In genomic region chr1:33181038-33181861, GRCh38 we compare ENCODE assay signal across 1 cellular context.
TF ChIP-seq lines count a peak whose summit lies in the region.

No MANE protein-coding gene starts in this region.

TF ChIP-seq in HepG2, 621 proteins besides CTCF, POLR2A, EP300 and RAD21 (continued from another document and continues in another):
- TF ChIP-seq, protein P1, sequence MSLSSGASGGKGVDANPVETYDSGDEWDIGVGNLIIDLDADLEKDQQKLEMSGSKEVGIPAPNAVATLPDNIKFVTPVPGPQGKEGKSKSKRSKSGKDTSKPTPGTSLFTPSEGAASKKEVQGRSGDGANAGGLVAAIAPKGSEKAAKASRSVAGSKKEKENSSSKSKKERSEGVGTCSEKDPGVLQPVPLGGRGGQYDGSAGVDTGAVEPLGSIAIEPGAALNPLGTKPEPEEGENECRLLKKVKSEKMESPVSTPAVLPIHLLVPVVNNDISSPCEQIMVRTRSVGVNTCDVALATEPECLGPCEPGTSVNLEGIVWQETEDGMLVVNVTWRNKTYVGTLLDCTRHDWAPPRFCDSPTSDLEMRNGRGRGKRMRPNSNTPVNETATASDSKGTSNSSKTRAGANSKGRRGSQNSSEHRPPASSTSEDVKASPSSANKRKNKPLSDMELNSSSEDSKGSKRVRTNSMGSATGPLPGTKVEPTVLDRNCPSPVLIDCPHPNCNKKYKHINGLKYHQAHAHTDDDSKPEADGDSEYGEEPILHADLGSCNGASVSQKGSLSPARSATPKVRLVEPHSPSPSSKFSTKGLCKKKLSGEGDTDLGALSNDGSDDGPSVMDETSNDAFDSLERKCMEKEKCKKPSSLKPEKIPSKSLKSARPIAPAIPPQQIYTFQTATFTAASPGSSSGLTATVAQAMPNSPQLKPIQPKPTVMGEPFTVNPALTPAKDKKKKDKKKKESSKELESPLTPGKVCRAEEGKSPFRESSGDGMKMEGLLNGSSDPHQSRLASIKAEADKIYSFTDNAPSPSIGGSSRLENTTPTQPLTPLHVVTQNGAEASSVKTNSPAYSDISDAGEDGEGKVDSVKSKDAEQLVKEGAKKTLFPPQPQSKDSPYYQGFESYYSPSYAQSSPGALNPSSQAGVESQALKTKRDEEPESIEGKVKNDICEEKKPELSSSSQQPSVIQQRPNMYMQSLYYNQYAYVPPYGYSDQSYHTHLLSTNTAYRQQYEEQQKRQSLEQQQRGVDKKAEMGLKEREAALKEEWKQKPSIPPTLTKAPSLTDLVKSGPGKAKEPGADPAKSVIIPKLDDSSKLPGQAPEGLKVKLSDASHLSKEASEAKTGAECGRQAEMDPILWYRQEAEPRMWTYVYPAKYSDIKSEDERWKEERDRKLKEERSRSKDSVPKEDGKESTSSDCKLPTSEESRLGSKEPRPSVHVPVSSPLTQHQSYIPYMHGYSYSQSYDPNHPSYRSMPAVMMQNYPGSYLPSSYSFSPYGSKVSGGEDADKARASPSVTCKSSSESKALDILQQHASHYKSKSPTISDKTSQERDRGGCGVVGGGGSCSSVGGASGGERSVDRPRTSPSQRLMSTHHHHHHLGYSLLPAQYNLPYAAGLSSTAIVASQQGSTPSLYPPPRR (CRISPR knock-in tag; IDR thresholded peaks at IDR 0.05; ENCODE audit: borderline replicate concordance), result peak; percentile 27; the same call in 1 of the 2 replicates
- TF ChIP-seq NRL (CRISPR knock-in tag; IDR thresholded peaks at IDR 0.05; ENCODE audit: borderline replicate concordance) (peak; percentile 83), ZNF253 (CRISPR knock-in tag; IDR thresholded peaks at IDR 0.05; ENCODE audit: borderline replicate concordance) (no peak), TBL1XR1 (IDR thresholded peaks at IDR 0.05; ENCODE audit: borderline replicate concordance, low read length, partially characterized antibody) (no peak), FOXO4 (CRISPR knock-in tag; conservative IDR thresholded peaks at IDR 0.05) (no peak), ZNF7 (CRISPR knock-in tag; IDR thresholded peaks at IDR 0.05) (no peak), KAT8 (CRISPR knock-in tag; IDR thresholded peaks at IDR 0.05) (no peak), ARNT2 (CRISPR knock-in tag; IDR thresholded peaks at IDR 0.05; ENCODE audit: low read depth) (peak; percentile 77), NFKB2 (CRISPR knock-in tag; IDR thresholded peaks at IDR 0.05; ENCODE audit: borderline replicate concordance) (peak; percentile 48; the same call in 1 of the 2 replicates), ZBTB3 (CRISPR knock-in tag; IDR thresholded peaks at IDR 0.05; ENCODE audit: borderline replicate concordance, low read depth) (no peak), ARID2 (CRISPR knock-in tag; IDR thresholded peaks at IDR 0.05; ENCODE audit: borderline replicate concordance) (no peak), REXO4 (CRISPR knock-in tag; IDR thresholded peaks at IDR 0.05; ENCODE audit: borderline replicate concordance) (no peak), ZNF263 (CRISPR knock-in tag; IDR thresholded peaks at IDR 0.05) (peak; percentile 85), NFE2 (CRISPR knock-in tag; IDR thresholded peaks at IDR 0.05) (no peak), PAWR (CRISPR knock-in tag; IDR thresholded peaks at IDR 0.05; ENCODE audit: borderline replicate concordance) (no peak), GLI4 (CRISPR knock-in tag; IDR thresholded peaks at IDR 0.05; ENCODE audit: borderline replicate concordance) (0 out of 2 replicates have a peak, but pooled peaks have one; percentile 69), SALL2 (CRISPR knock-in tag; IDR thresholded peaks at IDR 0.05) (0 out of 2 replicates have a peak, but pooled peaks have one; percentile 56), ATF2 (CRISPR knock-in tag; IDR thresholded peaks at IDR 0.05) (no peak), RARA (CRISPR knock-in tag; IDR thresholded peaks at IDR 0.05) (0 out of 2 replicates have a peak, but pooled peaks have one; percentile 3)
- TF ChIP-seq, protein P2, sequence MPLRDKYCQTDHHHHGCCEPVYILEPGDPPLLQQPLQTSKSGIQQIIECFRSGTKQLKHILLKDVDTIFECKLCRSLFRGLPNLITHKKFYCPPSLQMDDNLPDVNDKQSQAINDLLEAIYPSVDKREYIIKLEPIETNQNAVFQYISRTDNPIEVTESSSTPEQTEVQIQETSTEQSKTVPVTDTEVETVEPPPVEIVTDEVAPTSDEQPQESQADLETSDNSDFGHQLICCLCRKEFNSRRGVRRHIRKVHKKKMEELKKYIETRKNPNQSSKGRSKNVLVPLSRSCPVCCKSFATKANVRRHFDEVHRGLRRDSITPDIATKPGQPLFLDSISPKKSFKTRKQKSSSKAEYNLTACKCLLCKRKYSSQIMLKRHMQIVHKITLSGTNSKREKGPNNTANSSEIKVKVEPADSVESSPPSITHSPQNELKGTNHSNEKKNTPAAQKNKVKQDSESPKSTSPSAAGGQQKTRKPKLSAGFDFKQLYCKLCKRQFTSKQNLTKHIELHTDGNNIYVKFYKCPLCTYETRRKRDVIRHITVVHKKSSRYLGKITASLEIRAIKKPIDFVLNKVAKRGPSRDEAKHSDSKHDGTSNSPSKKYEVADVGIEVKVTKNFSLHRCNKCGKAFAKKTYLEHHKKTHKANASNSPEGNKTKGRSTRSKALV (CRISPR knock-in tag; IDR thresholded peaks at IDR 0.05), result peak; percentile 58; the same call in 1 of the 2 replicates
- TF ChIP-seq, protein P3, sequence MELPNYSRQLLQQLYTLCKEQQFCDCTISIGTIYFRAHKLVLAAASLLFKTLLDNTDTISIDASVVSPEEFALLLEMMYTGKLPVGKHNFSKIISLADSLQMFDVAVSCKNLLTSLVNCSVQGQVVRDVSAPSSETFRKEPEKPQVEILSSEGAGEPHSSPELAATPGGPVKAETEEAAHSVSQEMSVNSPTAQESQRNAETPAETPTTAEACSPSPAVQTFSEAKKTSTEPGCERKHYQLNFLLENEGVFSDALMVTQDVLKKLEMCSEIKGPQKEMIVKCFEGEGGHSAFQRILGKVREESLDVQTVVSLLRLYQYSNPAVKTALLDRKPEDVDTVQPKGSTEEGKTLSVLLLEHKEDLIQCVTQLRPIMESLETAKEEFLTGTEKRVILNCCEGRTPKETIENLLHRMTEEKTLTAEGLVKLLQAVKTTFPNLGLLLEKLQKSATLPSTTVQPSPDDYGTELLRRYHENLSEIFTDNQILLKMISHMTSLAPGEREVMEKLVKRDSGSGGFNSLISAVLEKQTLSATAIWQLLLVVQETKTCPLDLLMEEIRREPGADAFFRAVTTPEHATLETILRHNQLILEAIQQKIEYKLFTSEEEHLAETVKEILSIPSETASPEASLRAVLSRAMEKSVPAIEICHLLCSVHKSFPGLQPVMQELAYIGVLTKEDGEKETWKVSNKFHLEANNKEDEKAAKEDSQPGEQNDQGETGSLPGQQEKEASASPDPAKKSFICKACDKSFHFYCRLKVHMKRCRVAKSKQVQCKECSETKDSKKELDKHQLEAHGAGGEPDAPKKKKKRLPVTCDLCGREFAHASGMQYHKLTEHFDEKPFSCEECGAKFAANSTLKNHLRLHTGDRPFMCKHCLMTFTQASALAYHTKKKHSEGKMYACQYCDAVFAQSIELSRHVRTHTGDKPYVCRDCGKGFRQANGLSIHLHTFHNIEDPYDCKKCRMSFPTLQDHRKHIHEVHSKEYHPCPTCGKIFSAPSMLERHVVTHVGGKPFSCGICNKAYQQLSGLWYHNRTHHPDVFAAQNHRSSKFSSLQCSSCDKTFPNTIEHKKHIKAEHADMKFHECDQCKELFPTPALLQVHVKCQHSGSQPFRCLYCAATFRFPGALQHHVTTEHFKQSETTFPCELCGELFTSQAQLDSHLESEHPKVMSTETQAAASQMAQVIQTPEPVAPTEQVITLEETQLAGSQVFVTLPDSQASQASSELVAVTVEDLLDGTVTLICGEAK (IDR thresholded peaks at IDR 0.05), result no peak
- TF ChIP-seq, protein P3 (CRISPR knock-in tag; IDR thresholded peaks at IDR 0.05), result peak; percentile 49; the same call in 1 of the 2 replicates
- TF ChIP-seq, protein P4, sequence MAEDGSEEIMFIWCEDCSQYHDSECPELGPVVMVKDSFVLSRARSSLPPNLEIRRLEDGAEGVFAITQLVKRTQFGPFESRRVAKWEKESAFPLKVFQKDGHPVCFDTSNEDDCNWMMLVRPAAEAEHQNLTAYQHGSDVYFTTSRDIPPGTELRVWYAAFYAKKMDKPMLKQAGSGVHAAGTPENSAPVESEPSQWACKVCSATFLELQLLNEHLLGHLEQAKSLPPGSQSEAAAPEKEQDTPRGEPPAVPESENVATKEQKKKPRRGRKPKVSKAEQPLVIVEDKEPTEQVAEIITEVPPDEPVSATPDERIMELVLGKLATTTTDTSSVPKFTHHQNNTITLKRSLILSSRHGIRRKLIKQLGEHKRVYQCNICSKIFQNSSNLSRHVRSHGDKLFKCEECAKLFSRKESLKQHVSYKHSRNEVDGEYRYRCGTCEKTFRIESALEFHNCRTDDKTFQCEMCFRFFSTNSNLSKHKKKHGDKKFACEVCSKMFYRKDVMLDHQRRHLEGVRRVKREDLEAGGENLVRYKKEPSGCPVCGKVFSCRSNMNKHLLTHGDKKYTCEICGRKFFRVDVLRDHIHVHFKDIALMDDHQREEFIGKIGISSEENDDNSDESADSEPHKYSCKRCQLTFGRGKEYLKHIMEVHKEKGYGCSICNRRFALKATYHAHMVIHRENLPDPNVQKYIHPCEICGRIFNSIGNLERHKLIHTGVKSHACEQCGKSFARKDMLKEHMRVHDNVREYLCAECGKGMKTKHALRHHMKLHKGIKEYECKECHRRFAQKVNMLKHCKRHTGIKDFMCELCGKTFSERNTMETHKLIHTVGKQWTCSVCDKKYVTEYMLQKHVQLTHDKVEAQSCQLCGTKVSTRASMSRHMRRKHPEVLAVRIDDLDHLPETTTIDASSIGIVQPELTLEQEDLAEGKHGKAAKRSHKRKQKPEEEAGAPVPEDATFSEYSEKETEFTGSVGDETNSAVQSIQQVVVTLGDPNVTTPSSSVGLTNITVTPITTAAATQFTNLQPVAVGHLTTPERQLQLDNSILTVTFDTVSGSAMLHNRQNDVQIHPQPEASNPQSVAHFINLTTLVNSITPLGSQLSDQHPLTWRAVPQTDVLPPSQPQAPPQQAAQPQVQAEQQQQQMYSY (CRISPR knock-in tag; IDR thresholded peaks at IDR 0.05), result no peak
- TF ChIP-seq, protein P5, sequence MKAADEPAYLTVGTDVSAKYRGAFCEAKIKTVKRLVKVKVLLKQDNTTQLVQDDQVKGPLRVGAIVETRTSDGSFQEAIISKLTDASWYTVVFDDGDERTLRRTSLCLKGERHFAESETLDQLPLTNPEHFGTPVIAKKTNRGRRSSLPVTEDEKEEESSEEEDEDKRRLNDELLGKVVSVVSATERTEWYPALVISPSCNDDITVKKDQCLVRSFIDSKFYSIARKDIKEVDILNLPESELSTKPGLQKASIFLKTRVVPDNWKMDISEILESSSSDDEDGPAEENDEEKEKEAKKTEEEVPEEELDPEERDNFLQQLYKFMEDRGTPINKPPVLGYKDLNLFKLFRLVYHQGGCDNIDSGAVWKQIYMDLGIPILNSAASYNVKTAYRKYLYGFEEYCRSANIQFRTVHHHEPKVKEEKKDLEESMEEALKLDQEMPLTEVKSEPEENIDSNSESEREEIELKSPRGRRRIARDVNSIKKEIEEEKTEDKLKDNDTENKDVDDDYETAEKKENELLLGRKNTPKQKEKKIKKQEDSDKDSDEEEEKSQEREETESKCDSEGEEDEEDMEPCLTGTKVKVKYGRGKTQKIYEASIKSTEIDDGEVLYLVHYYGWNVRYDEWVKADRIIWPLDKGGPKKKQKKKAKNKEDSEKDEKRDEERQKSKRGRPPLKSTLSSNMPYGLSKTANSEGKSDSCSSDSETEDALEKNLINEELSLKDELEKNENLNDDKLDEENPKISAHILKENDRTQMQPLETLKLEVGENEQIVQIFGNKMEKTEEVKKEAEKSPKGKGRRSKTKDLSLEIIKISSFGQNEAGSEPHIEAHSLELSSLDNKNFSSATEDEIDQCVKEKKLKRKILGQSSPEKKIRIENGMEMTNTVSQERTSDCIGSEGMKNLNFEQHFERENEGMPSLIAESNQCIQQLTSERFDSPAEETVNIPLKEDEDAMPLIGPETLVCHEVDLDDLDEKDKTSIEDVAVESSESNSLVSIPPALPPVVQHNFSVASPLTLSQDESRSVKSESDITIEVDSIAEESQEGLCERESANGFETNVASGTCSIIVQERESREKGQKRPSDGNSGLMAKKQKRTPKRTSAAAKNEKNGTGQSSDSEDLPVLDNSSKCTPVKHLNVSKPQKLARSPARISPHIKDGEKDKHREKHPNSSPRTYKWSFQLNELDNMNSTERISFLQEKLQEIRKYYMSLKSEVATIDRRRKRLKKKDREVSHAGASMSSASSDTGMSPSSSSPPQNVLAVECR (CRISPR knock-in tag; IDR thresholded peaks at IDR 0.05; ENCODE audit: borderline replicate concordance), result peak; percentile 74
